In the genomic region with DNA sequence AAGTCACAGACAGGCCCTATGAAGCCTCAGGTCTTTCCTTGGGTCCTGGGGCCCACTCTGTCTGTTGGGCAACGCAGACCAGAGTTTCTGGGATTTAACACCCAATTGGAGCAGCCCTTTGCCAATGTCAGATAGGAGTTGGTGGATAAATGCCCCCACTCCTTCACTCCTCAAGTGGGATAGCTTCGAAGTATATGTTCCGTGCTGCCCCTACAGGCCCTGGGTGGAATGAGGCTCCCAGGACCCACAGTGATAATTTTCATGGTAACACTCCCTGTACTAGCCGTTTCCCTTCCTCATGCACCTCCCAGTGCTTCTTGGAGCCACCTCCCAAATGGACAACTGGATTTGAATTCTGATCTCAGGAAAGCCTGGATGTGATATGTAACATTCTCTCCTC, we compare ENCODE assay signal across 17 cellular contexts.
DNase-seq lines count a peak whose midpoint lies in the region; ATAC-seq and TF ChIP-seq lines count a peak whose summit lies in the region.
"Had no signal": no experiment of that assay in that cellular context is flagged by ENCODE, and none has a peak within 500 bp of the region (broad histone marks: within the 10 kb centered on the region; RNA-seq: fewer than 3 reads in every experiment).

No MANE protein-coding gene starts in this region.

- no peaks in the 10 kb centered on the region for H3F3A ChIP-seq in SK-N-SH (replicated peaks; ENCODE audit: insufficient read depth)

- H4K20me1 ChIP-seq in SK-N-SH (ENCODE audit: insufficient read depth): no peaks in the 10 kb centered on the region

- POLR2A ChIA-PET in HEK293T (lab: Yijun Ruan, JAX): no interaction called here
- POLR2A ChIA-PET in SK-N-SH (lab: Yijun Ruan, JAX): no interaction called here

- no peaks in the 10 kb centered on the region for H3K36me3 ChIP-seq in GM06990 (ENCODE audit: control insufficient read depth, insufficient read depth, low read length)
- no peaks in the 10 kb centered on the region for H3K36me3 ChIP-seq in SK-N-SH (replicated peaks in 1 of 2; ENCODE audit: control insufficient read depth in 1 of 2, insufficient read depth in 2 of 2, low read length in 1 of 2)
- H3K36me3 ChIP-seq: ascending aorta, heart left ventricle, lower lobe of right lung, thyroid gland had no signal

- 18% methylated on average over 4 of the region's 4 CpGs for WGBS in SK-N-SH (ENCODE audit: low lambda C conversion rate)

- H3K4me2 ChIP-seq in SK-N-SH: no peak overlapping the region

- H3K4me3 ChIP-seq in GM06990 (replicated peaks; ENCODE audit: low read depth, low read length) (no peak overlapping the region), SK-N-SH (ENCODE audit: low read depth in 2 of 2, low read length in 1 of 2) (no peak overlapping the region)
- H3K4me3 ChIP-seq: ascending aorta, heart left ventricle, lower lobe of right lung, thyroid gland had no signal

- H3K9ac ChIP-seq in SK-N-SH: no peak overlapping the region

- no peak for TF ChIP-seq RAD21 in SK-N-SH (IDR thresholded peaks at IDR 0.05; ENCODE audit: low read length)

- H3K9me2 ChIP-seq in SK-N-SH: no peaks in the 10 kb centered on the region

- H2AFZ ChIP-seq in SK-N-SH (ENCODE audit: low read depth): no peak overlapping the region

- H3K27me3 ChIP-seq in GM06990 (replicated peaks; ENCODE audit: control insufficient read depth, insufficient read depth, low read length) (no peaks in the 10 kb centered on the region; the same call in 1 of the 2 replicates), SK-N-SH (ENCODE audit: insufficient read depth) (peaks cover 16% of the 10 kb centered on the region; the same call in 1 of the 2 replicates)
- H3K27me3 ChIP-seq: ascending aorta, thyroid gland had no signal

- H3K4me1 ChIP-seq in SK-N-SH (ENCODE audit: control insufficient read depth in 1 of 2, insufficient read depth in 2 of 2, low read depth in 1 of 2, low read length in 1 of 2): no peaks in the 10 kb centered on the region
- H3K4me1 ChIP-seq: ascending aorta, heart left ventricle, lower lobe of right lung, thyroid gland had no signal

- no peaks in the 10 kb centered on the region for H3K79me2 ChIP-seq in SK-N-SH (ENCODE audit: insufficient read depth)

- no peak for TF ChIP-seq EP300 in SK-N-SH (IDR thresholded peaks at IDR 0.05; ENCODE audit: borderline replicate concordance in 1 of 2, low read depth in 1 of 2, low read length in 1 of 2)

- TF ChIP-seq CTCF in GM06990 (IDR thresholded peaks at IDR 0.05; ENCODE audit: insufficient read depth, low read length, poor library complexity, severe bottlenecking) (peak; percentile 49), SK-N-SH (IDR thresholded peaks at IDR 0.05) (peak; percentile 42)

- no peak for ATAC-seq in HG03457 (IDR thresholded peaks at IDR 0.05; ENCODE audit: unreplicated experiment)
- no peak for ATAC-seq in GM21360 (IDR thresholded peaks at IDR 0.05; ENCODE audit: unreplicated experiment)
- ATAC-seq: activated T-cell treated with anti-CD3 and anti-CD28 coated beads, Interleukin-2, amount 50 U/mL, for 4 hours; heart left ventricle had no signal

- H3K9me3 ChIP-seq in SK-N-SH: no peaks in the 10 kb centered on the region
- H3K9me3 ChIP-seq: ascending aorta, lower lobe of right lung, thyroid gland had no signal

- CTCF ChIA-PET in HEK293T (lab: Yijun Ruan, JAX) (no interaction called here), SK-N-SH (lab: Yijun Ruan, JAX) (interaction anchor here (2.4 kb wide), 1 partner anchor 15 kb away, joined by 14 read pairs; no protein-coding TSS in a partner anchor)

- no peak overlapping the region for H3K27ac ChIP-seq in SK-N-SH (ENCODE audit: low read depth in 2 of 2, low read length in 1 of 2)
- H3K27ac ChIP-seq: ascending aorta, heart left ventricle, lower lobe of right lung, thyroid gland had no signal

- no peak for DNase-seq in GM06990 (ENCODE audit: extremely low read depth, insufficient read length)
- peak; percentile 16 for DNase-seq in HEK293T (ENCODE audit: extremely low spot score)
- DNase-seq in SK-N-SH: peak; percentile 9
- DNase-seq in iPS DF 19.7 (ENCODE audit: low read depth, low spot score): peak; percentile 20
- DNase-seq in NCI-H345 (lab: John Stamatoyannopoulos, UW): no peak
- no peak for DNase-seq in DMS79 (lab: John Stamatoyannopoulos, UW)
- DNase-seq: activated T-cell treated with anti-CD3 and anti-CD28 coated beads, Interleukin-2, amount 50 U/mL, for 4 hours; COR-L47; heart left ventricle; lower lobe of right lung; NCI-H446; occipital lobe; stimulated activated CD4-positive, alpha-beta T cell treated with anti-CD3 and anti-CD28 coated beads, Interleukin-12 subunit alpha, Interleukin-12 subunit beta, amount 100 ng/mL, for 4 hours; thyroid gland had no signal

TF ChIP-seq in HEK293T, 16 proteins besides CTCF, POLR2A, EP300 and RAD21:
- TF ChIP-seq TARDBP (IDR thresholded peaks at IDR 0.05): no peak
- no peak for TF ChIP-seq ELF4 (IDR thresholded peaks at IDR 0.05)
- no peak for TF ChIP-seq ZNF384 (IDR thresholded peaks at IDR 0.05)

TF ChIP-seq in SK-N-SH, 30 proteins besides CTCF, POLR2A, EP300 and RAD21:
- TF ChIP-seq RXRA (IDR thresholded peaks at IDR 0.05; ENCODE audit: borderline replicate concordance, low read depth) (no peak), USF1 (IDR thresholded peaks at IDR 0.05; ENCODE audit: borderline replicate concordance, low read depth) (no peak), SIN3A (IDR thresholded peaks at IDR 0.05; ENCODE audit: borderline replicate concordance, low read depth, low read length) (no peak), CHD2 (IDR thresholded peaks at IDR 0.05; ENCODE audit: low read length, partially characterized antibody) (no peak), FOXM1 (IDR thresholded peaks at IDR 0.05; ENCODE audit: low read depth) (no peak), SMC3 (IDR thresholded peaks at IDR 0.05; ENCODE audit: low read depth, low read length) (no peak), FOXJ3 (CRISPR knock-in tag; IDR thresholded peaks at IDR 0.05) (no peak), MEF2A (IDR thresholded peaks at IDR 0.05; ENCODE audit: borderline replicate concordance, low read depth) (no peak), REST (IDR thresholded peaks at IDR 0.05; ENCODE audit: low read depth, low read length) (no peak), FOSL2 (IDR thresholded peaks at IDR 0.05; ENCODE audit: borderline replicate concordance, low read depth) (no peak)

Comparison
In these comparisons a context has a peak if more than half of its experiments do, and no peak if none do; other contexts are left out.
1. DNase-seq: peak in HEK293T (single experiment), SK-N-SH (single experiment) and iPS DF 19.7 (single experiment); none in GM06990 (single experiment), NCI-H345 (single experiment) and DMS79 (single experiment).